In genomic region chr9:107751522-107752235, GRCh38 we compare ENCODE assay signal across 1 cellular context.
TF ChIP-seq lines count a peak whose summit lies in the region.

No MANE protein-coding gene starts in this region.

TF ChIP-seq in K562, 482 proteins besides CTCF, POLR2A, EP300 and RAD21 (continued from another document):
- TF ChIP-seq BCLAF1 (IDR thresholded peaks at IDR 0.05; ENCODE audit: borderline replicate concordance in 1 of 2, control insufficient read depth in 1 of 2, low read depth in 2 of 2, low read length in 1 of 2) (no peak), IRF9 (tag; IDR thresholded peaks at IDR 0.05) (no peak), ZNF354B (CRISPR knock-in tag; IDR thresholded peaks at IDR 0.05) (no peak), MAFK (IDR thresholded peaks at IDR 0.05; ENCODE audit: low read length) (peak; percentile 37; the same call in 1 of the 2 replicates), ZNF584 (CRISPR knock-in tag; IDR thresholded peaks at IDR 0.05; ENCODE audit: low read depth) (no peak), RNF219 (CRISPR knock-in tag; IDR thresholded peaks at IDR 0.05) (no peak), HMG20B (CRISPR knock-in tag; IDR thresholded peaks at IDR 0.05) (no peak), CREB1 (IDR thresholded peaks at IDR 0.05) (no peak), CREB1 (CRISPR knock-in tag; IDR thresholded peaks at IDR 0.05) (no peak), CTBP1 (IDR thresholded peaks at IDR 0.05; ENCODE audit: borderline replicate concordance) (peak; percentile 13; the same call in 1 of the 2 replicates), FOXP1 (CRISPR knock-in tag; IDR thresholded peaks at IDR 0.05) (no peak), CC2D1A (IDR thresholded peaks at IDR 0.05) (no peak), HMBOX1 (IDR thresholded peaks at IDR 0.05) (peak; percentile 69; the same call in 1 of the 2 replicates), FIP1L1 (IDR thresholded peaks at IDR 0.05; ENCODE audit: low read depth, low read length, poor library complexity, severe bottlenecking) (no peak)
